18 cellular contexts compared by ENCODE assay signal in genomic region chr3:60025071-60026055, GRCh38.
DNase-seq lines count a peak whose midpoint lies in the region; ATAC-seq and TF ChIP-seq lines count a peak whose summit lies in the region.
"Had no signal": no experiment of that assay in that cellular context is flagged by ENCODE, and none has a peak within 500 bp of the region (broad histone marks: within the 10 kb centered on the region; RNA-seq: fewer than 3 reads in every experiment).

No MANE protein-coding gene starts in this region.

- H3K27ac Mint-ChIP-seq in activated naive CD4-positive, alpha-beta T cell treated with anti-CD3 and anti-CD28 coated beads, Interleukin-2, amount 50 U/mL, for 24 hours: peak overlapping the region; percentile 95
- H3K27ac Mint-ChIP-seq: immature natural killer cell had no signal

- peak overlapping the region; percentile 49 for H3K4me3 Mint-ChIP-seq in activated naive CD4-positive, alpha-beta T cell treated with anti-CD3 and anti-CD28 coated beads, Interleukin-2, amount 50 U/mL, for 24 hours
- H3K4me3 Mint-ChIP-seq: immature natural killer cell had no signal

- CTCF ChIA-PET in SK-N-SH (lab: Yijun Ruan, JAX): no interaction called here

- no peaks in the 10 kb centered on the region for H3K9me2 ChIP-seq in SK-N-SH

- H3K4me3 ChIP-seq in SK-N-SH (ENCODE audit: low read depth in 2 of 2, low read length in 1 of 2): no peak overlapping the region
- H3K4me3 ChIP-seq: breast epithelium, gastroesophageal sphincter, prostate gland, thoracic aorta had no signal

- H3K4me1 ChIP-seq in SK-N-SH (ENCODE audit: control insufficient read depth in 1 of 2, insufficient read depth in 2 of 2, low read depth in 1 of 2, low read length in 1 of 2): no peaks in the 10 kb centered on the region; a peak in 2 of 4 replicates
- H3K4me1 ChIP-seq: breast epithelium, prostate gland had no signal

- no peaks in the 10 kb centered on the region for H3K9me3 Mint-ChIP-seq in activated naive CD4-positive, alpha-beta T cell treated with anti-CD3 and anti-CD28 coated beads, Interleukin-2, amount 50 U/mL, for 24 hours
- H3K9me3 Mint-ChIP-seq: immature natural killer cell had no signal

- no peaks in the 10 kb centered on the region for H3K27me3 ChIP-seq in SK-N-SH (ENCODE audit: insufficient read depth)
- H3K27me3 ChIP-seq: breast epithelium, gastroesophageal sphincter had no signal

- peaks cover 15% of the 10 kb centered on the region for H3K36me3 Mint-ChIP-seq in activated naive CD4-positive, alpha-beta T cell treated with anti-CD3 and anti-CD28 coated beads, Interleukin-2, amount 50 U/mL, for 24 hours

- H3K79me2 ChIP-seq in SK-N-SH (ENCODE audit: insufficient read depth): no peaks in the 10 kb centered on the region

- no peaks in the 10 kb centered on the region for H3K36me3 ChIP-seq in SK-N-SH (replicated peaks in 1 of 2; ENCODE audit: control insufficient read depth in 1 of 2, insufficient read depth in 2 of 2, low read length in 1 of 2)
- H3K36me3 ChIP-seq: breast epithelium, gastroesophageal sphincter, prostate gland, thoracic aorta had no signal

- H3K4me2 ChIP-seq in SK-N-SH: no peak overlapping the region

- no peak overlapping the region; the same call in 1 of the 2 replicates for H2AFZ ChIP-seq in SK-N-SH (ENCODE audit: low read depth)

- no peaks in the 10 kb centered on the region for H3F3A ChIP-seq in SK-N-SH (replicated peaks; ENCODE audit: insufficient read depth)

- TF ChIP-seq EP300 in SK-N-SH (IDR thresholded peaks at IDR 0.05; ENCODE audit: borderline replicate concordance in 1 of 2, low read depth in 1 of 2, low read length in 1 of 2): no peak

- peaks cover 92% of the 10 kb centered on the region for H3K4me1 Mint-ChIP-seq in activated naive CD4-positive, alpha-beta T cell treated with anti-CD3 and anti-CD28 coated beads, Interleukin-2, amount 50 U/mL, for 24 hours

- no peak overlapping the region for H3K9ac ChIP-seq in SK-N-SH

- no peak for TF ChIP-seq RAD21 in SK-N-SH (IDR thresholded peaks at IDR 0.05; ENCODE audit: low read length)

- H3K27ac ChIP-seq in SK-N-SH (ENCODE audit: low read depth in 2 of 2, low read length in 1 of 2): peak overlapping the region in 1 of 2 experiments; percentile 53; a peak in 1 of 4 replicates
- H3K27ac ChIP-seq: breast epithelium, gastroesophageal sphincter, prostate gland, thoracic aorta had no signal

- H3K27me3 Mint-ChIP-seq in activated naive CD4-positive, alpha-beta T cell treated with anti-CD3 and anti-CD28 coated beads, Interleukin-2, amount 50 U/mL, for 24 hours: no peaks in the 10 kb centered on the region

- TF ChIP-seq CTCF in SK-N-SH (IDR thresholded peaks at IDR 0.05): no peak

- no peaks in the 10 kb centered on the region for H4K20me1 ChIP-seq in SK-N-SH (ENCODE audit: insufficient read depth)

- no peaks in the 10 kb centered on the region for H3K9me3 ChIP-seq in SK-N-SH
- H3K9me3 ChIP-seq: breast epithelium, gastroesophageal sphincter, prostate gland, thoracic aorta had no signal

- ATAC-seq in GM21737 (IDR thresholded peaks at IDR 0.05; ENCODE audit: unreplicated experiment) (no peak), left lobe of liver (no peak)
- ATAC-seq: gastroesophageal sphincter had no signal

- POLR2A ChIA-PET in SK-N-SH (lab: Yijun Ruan, JAX): interaction anchor here (0.6 kb wide), 1 partner anchor 43 kb away, joined by 3 read pairs; no protein-coding TSS in a partner anchor

- 57% methylated on average over 3 of the region's 3 CpGs for WGBS in SK-N-SH (ENCODE audit: low lambda C conversion rate)

- DNase-seq in activated naive CD4-positive, alpha-beta T cell treated with anti-CD3 and anti-CD28 coated beads, Interleukin-2, amount 50 U/mL, for 16 hours: no peak
- DNase-seq in SK-N-SH: no peak
- DNase-seq in globus pallidus (ENCODE audit: low spot score): peak; percentile 6
- no peak for DNase-seq in GM19240 (ENCODE audit: insufficient read length, low spot score)
- no peak for DNase-seq in left lobe of liver (ENCODE audit: low spot score)
- no peak for DNase-seq in OCI-M1 (lab: John Stamatoyannopoulos, UW)
- DNase-seq: activated CD4-positive, CD25-positive, alpha-beta regulatory T cell treated with anti-CD3 and anti-CD28 coated beads, Interleukin-2, amount 50 U/mL, for 72 hours; C1 segment of cervical spinal cord; effector memory CD4-positive, alpha-beta T cell; immature natural killer cell; NCI-H1417 treated with DMSO at 0.1 percent for 48 hours; NCI-H446 had no signal

TF ChIP-seq in SK-N-SH, 30 proteins besides CTCF, POLR2A, EP300 and RAD21:
- TF ChIP-seq TCF12 (IDR thresholded peaks at IDR 0.05) (peak; percentile 20; the same call in 1 of the 2 replicates), YY1 (IDR thresholded peaks at IDR 0.05; ENCODE audit: low read depth) (no peak)
